1 cellular context compared by ENCODE assay signal in genomic region chr17:55005520-55005919, GRCh38.
A peak's percentile ranks its signal among the peaks of the same experiment; 100 is the strongest.
TF ChIP-seq lines count a peak whose summit lies in the region.

No MANE protein-coding gene starts in this region.

TF ChIP-seq in K562, 482 proteins besides CTCF, POLR2A, EP300 and RAD21 (continued from another document):
- TF ChIP-seq ARID3A (IDR thresholded peaks at IDR 0.05; ENCODE audit: borderline replicate concordance, low read depth, low read length) (peak; percentile 15; the same call in 1 of the 2 replicates), PCBP2 (IDR thresholded peaks at IDR 0.05; ENCODE audit: low read depth, low read length, poor library complexity, severe bottlenecking) (no peak), ZBTB1 (CRISPR knock-in tag; IDR thresholded peaks at IDR 0.05; ENCODE audit: borderline replicate concordance, low read depth) (no peak), TCF7 (IDR thresholded peaks at IDR 0.05; ENCODE audit: borderline replicate concordance) (no peak), ZBTB11 (CRISPR knock-in tag; IDR thresholded peaks at IDR 0.05) (no peak), ZNF217 (CRISPR knock-in tag; IDR thresholded peaks at IDR 0.05) (no peak)
